24 cellular contexts compared by ENCODE assay signal in genomic region chr5:64744914-64745313, GRCh38. TPM values are rescaled to one million over a fixed set of nuclear protein-coding genes. Genes with fewer than 3 reads are reported as not detected.
"Had no signal": no experiment of that assay in that cellular context is flagged by ENCODE, and none has a peak within 500 bp of the region (broad histone marks: within the 10 kb centered on the region; RNA-seq: fewer than 3 reads in every experiment).

No MANE protein-coding gene starts in this region.

- H3K4me3 ChIP-seq: gastrocnemius medialis, mucosa of descending colon, pancreas, sigmoid colon, stomach had no signal

- H3K4me1 Mint-ChIP-seq: brain had no signal

- H3K4me1 ChIP-seq: sigmoid colon had no signal

- H3K9me3 Mint-ChIP-seq: activated CD4-positive, alpha-beta memory T cell treated with anti-CD3 and anti-CD28 coated beads for 36 hours; activated naive CD4-positive, alpha-beta T cell treated with anti-CD3 and anti-CD28 coated beads for 36 hours; activated T-helper 2 cell treated with anti-CD3 and anti-CD28 coated beads, Interferon-gamma antibody, Interleukin-2, Interleukin-4, amounts not matched to agents 10 μg/mL and 5 μg/mL and 100 μg/mL, durations not matched to agents 14 hours and 24 hours and 36 hours; brain; immature natural killer cell; memory B cell; naive B cell; stimulated activated effector memory CD8-positive, alpha-beta T cell treated with anti-CD3 and anti-CD28 coated beads, Interleukin-12 subunit alpha, Interleukin-12 subunit beta, amount 100 ng/mL, for 72 hours had no signal

- H3K27ac ChIP-seq: gastrocnemius medialis, neutrophil, pancreas, sigmoid colon, stomach, VCaP had no signal

- ATAC-seq: gastrocnemius medialis; left ventricle myocardium superior; mucosa of descending colon; pancreas; stimulated activated effector memory CD8-positive, alpha-beta T cell treated with anti-CD3 and anti-CD28 coated beads, Interleukin-12 subunit alpha, Interleukin-12 subunit beta, amount 100 ng/mL, for 72 hours; T-helper 17 cell had no signal

- H3K27me3 ChIP-seq: gastrocnemius medialis, neutrophil, pancreas, sigmoid colon, stomach had no signal

- H3K27me3 Mint-ChIP-seq: activated CD4-positive, alpha-beta memory T cell treated with anti-CD3 and anti-CD28 coated beads for 36 hours; memory B cell; naive B cell; T-helper 17 cell had no signal

- DNase-seq: activated CD4-positive, alpha-beta memory T cell treated with anti-CD3 and anti-CD28 coated beads for 36 hours; activated CD4-positive, alpha-beta T cell treated with anti-CD3 and anti-CD28 coated beads for 1 hour; activated naive CD4-positive, alpha-beta T cell treated with anti-CD3 and anti-CD28 coated beads for 36 hours; activated T-cell treated with anti-CD3 and anti-CD28 coated beads, Interleukin-2, amount 50 U/mL, for 1 hour; caudate nucleus; gastrocnemius medialis; head of caudate nucleus; immature natural killer cell; left ventricle myocardium superior; mucosa of descending colon; naive B cell; pancreas; sigmoid colon; stimulated activated CD4-positive, alpha-beta T cell treated with anti-CD3 and anti-CD28 coated beads, Interleukin-4, amount 100 ng/mL, for 24 hours; stomach; T-helper 17 cell; trophoblast cell had no signal

- H3K27ac Mint-ChIP-seq: activated CD4-positive, alpha-beta memory T cell treated with anti-CD3 and anti-CD28 coated beads for 36 hours; activated naive CD4-positive, alpha-beta T cell treated with anti-CD3 and anti-CD28 coated beads for 36 hours; activated T-helper 2 cell treated with anti-CD3 and anti-CD28 coated beads, Interferon-gamma antibody, Interleukin-2, Interleukin-4, amounts not matched to agents 10 μg/mL and 5 μg/mL and 100 μg/mL, durations not matched to agents 14 hours and 24 hours and 36 hours; brain; memory B cell; stimulated activated effector memory CD8-positive, alpha-beta T cell treated with anti-CD3 and anti-CD28 coated beads, Interleukin-12 subunit alpha, Interleukin-12 subunit beta, amount 100 ng/mL, for 72 hours; T-helper 17 cell had no signal

- H3K36me3 ChIP-seq: gastrocnemius medialis, pancreas had no signal

- H3K9me3 ChIP-seq: gastrocnemius medialis, mucosa of descending colon, neutrophil, pancreas, sigmoid colon, stomach had no signal

- H3K4me3 Mint-ChIP-seq: activated CD4-positive, alpha-beta memory T cell treated with anti-CD3 and anti-CD28 coated beads for 36 hours; activated naive CD4-positive, alpha-beta T cell treated with anti-CD3 and anti-CD28 coated beads for 36 hours; brain; immature natural killer cell; memory B cell; naive B cell; stimulated activated effector memory CD8-positive, alpha-beta T cell treated with anti-CD3 and anti-CD28 coated beads, Interleukin-12 subunit alpha, Interleukin-12 subunit beta, amount 100 ng/mL, for 72 hours; T-helper 17 cell had no signal

RNA-seq across cellular contexts. Expression of gene SHISAL2B, which starts 54.6 kb away (rescaled TPM):
- total RNA-seq: activated CD4-positive, alpha-beta memory T cell treated with anti-CD3 and anti-CD28 coated beads for 36 hours; activated naive CD4-positive, alpha-beta T cell treated with anti-CD3 and anti-CD28 coated beads for 36 hours; activated T-helper 2 cell treated with anti-CD3 and anti-CD28 coated beads, Interferon-gamma antibody, Interleukin-2, Interleukin-4, amounts not matched to agents 10 μg/mL and 5 μg/mL and 100 μg/mL, durations not matched to agents 14 hours and 24 hours and 36 hours; gastrocnemius medialis; left ventricle myocardium superior; mucosa of descending colon; sigmoid colon; stomach; T-helper 17 cell had no signal
- polyA plus RNA-seq: esophagus, immature natural killer cell, sigmoid colon, stomach had no signal
